In genomic region chr1:93917302-93917701, GRCh38 we compare ENCODE assay signal across 6 cellular contexts.
"Had no signal": no experiment of that assay in that cellular context is flagged by ENCODE, and none has a peak within 500 bp of the region (broad histone marks: within the 10 kb centered on the region; RNA-seq: fewer than 3 reads in every experiment).

No MANE protein-coding gene starts in this region.

- FAIRE-seq: G401.6, GM12891, GM12892, GM18507 had no signal

- DNase-seq: GDM1, GF-D8 had no signal
